ENCODE assay signal across 8 cellular contexts in genomic region chr10:50667353-50667752, GRCh38. TPM values are rescaled to one million over a fixed set of nuclear protein-coding genes. Genes with fewer than 3 reads are reported as not detected.
DNase-seq lines count a peak whose midpoint lies in the region; ATAC-seq, FAIRE-seq and TF ChIP-seq lines count a peak whose summit lies in the region.
"Not testable (repeated sequence)": the region's sequence is repeated elsewhere in the genome, so short reads cannot be mapped to it uniquely, and the experiment has no call there.

No MANE protein-coding gene starts in this region.

- RAD21 ChIA-PET in HCT116 (lab: Charles Lee; ENCODE audit: low non-redundant PET in 1 of 2, low total read pairs in 2 of 2, uncharacterized antibody in 2 of 2, unreplicated experiment in 2 of 2); GM12878 (lab: Charles Lee; ENCODE audit: unreplicated experiment): not testable (repeated sequence)

- intact Hi-C loops in HCT116 (cut with micrococcal nuclease); PC-3 (cut with micrococcal nuclease): not testable (repeated sequence)
- intact Hi-C loops in OCI-LY7 (cut with micrococcal nuclease; ENCODE audit: unreplicated experiment), result loop anchor here (10.0 kb wide), 1 partner anchor 217 kb away; the partner anchor contains the start of gene A1CF
- intact Hi-C loops in GM12878 (cut with micrococcal nuclease; ENCODE audit: unreplicated experiment), result loop anchor here (10.0 kb wide), 1 partner anchor 227 kb away; no protein-coding TSS in a partner anchor

- not testable (repeated sequence) for H3K79me2 ChIP-seq in GM23338 (replicated peaks; ENCODE audit: insufficient read depth); HCT116 (ENCODE audit: insufficient read depth, low read length); OCI-LY7 (ENCODE audit: insufficient read depth, low read depth, low read length); PC-3 (ENCODE audit: low read length); GM12878 (ENCODE audit: control insufficient read depth, insufficient read depth, low read length)

- not testable (repeated sequence) for H3F3A ChIP-seq in GM23338 (replicated peaks; ENCODE audit: low read depth); PC-3 (ENCODE audit: low read length, unreplicated experiment)

- TF ChIP-seq RAD21 in HCT116 (IDR thresholded peaks at IDR 0.05; ENCODE audit: low read depth); GM12878 (IDR thresholded peaks at IDR 0.05; ENCODE audit: insufficient read depth, low read depth, low read length): not testable (repeated sequence)

- H3K4me1 ChIP-seq in GM23338 (ENCODE audit: insufficient read depth); HCT116 (ENCODE audit: control insufficient read depth in 1 of 2, insufficient read depth in 2 of 2, low read length in 2 of 2); PC-3 (ENCODE audit: insufficient read depth, low read length); GM12878 (ENCODE audit: control insufficient read depth, insufficient read depth, low read length); endodermal cell (ENCODE audit: control insufficient read depth, insufficient read depth, low read length): not testable (repeated sequence)
- H3K4me1 ChIP-seq in OCI-LY7 (ENCODE audit: insufficient read depth, low read length, poor library complexity, severe bottlenecking), result peaks cover 11% of the 10 kb centered on the region

- H3K4me3 Mint-ChIP-seq in GM23338, endodermal cell: not testable (repeated sequence)

- not testable (repeated sequence) for H3K36me3 Mint-ChIP-seq in GM23338 (ENCODE audit: low read depth); endodermal cell (ENCODE audit: low read depth)

- WGBS in GM12878 (ENCODE audit: insufficient coverage, insufficient replicate concordance, low lambda C conversion rate, missing lambda C conversion rate), result 50% methylated on average over 1 of the region's 1 CpG
- 90% methylated on average over 1 of the region's 1 CpG; no CpG with 5 or more reads in 1 of the 2 experiments for WGBS in endodermal cell (ENCODE audit: insufficient coverage in 1 of 2, insufficient read length in 1 of 2), 2 experiments

- H3K4me1 Mint-ChIP-seq in GM23338, endodermal cell: not testable (repeated sequence)

- in situ Hi-C loops in GM12878 (cut with MboI), result not testable (repeated sequence)

- not testable (repeated sequence) for H3K4me2 ChIP-seq in GM23338; HCT116 (ENCODE audit: low read length); OCI-LY7 (ENCODE audit: low read length); PC-3 (ENCODE audit: low read length); GM12878 (ENCODE audit: control insufficient read depth, insufficient read depth)

- not testable (repeated sequence) for H4K20me1 ChIP-seq in GM23338 (replicated peaks; ENCODE audit: insufficient read depth); HCT116 (ENCODE audit: insufficient read depth); OCI-LY7 (ENCODE audit: insufficient read depth, low read length); PC-3 (ENCODE audit: low read length); GM12878 (ENCODE audit: control insufficient read depth, insufficient read depth)

- CTCF ChIA-PET in HCT116 (lab: Charles Lee); OCI-LY7 (lab: Charles Lee; ENCODE audit: unreplicated experiment); GM12878 (lab: Yijun Ruan, JAX): not testable (repeated sequence)
- CTCF ChIA-PET in PC-3 (lab: Charles Lee), result interaction anchor here (0.7 kb wide), 1 partner anchor 55 kb away, joined by 3 read pairs; no protein-coding TSS in a partner anchor

- POLR2A ChIA-PET in HCT116 (lab: Charles Lee); OCI-LY7 (lab: Charles Lee); PC-3 (lab: Charles Lee; ENCODE audit: unreplicated experiment); GM12878 (lab: Charles Lee): not testable (repeated sequence)

- not testable (repeated sequence) for TF ChIP-seq POLR2A in HCT116 (IDR thresholded peaks at IDR 0.05; ENCODE audit: borderline replicate concordance, extremely low read depth, insufficient read depth, insufficient read length); GM12878 (IDR thresholded peaks at IDR 0.05; ENCODE audit: low read depth, low read length)

- not testable (repeated sequence) for DNase-seq in GM23338 (ENCODE audit: low spot score); HCT116 (ENCODE audit: low read depth, low spot score); OCI-LY7 (ENCODE audit: low spot score); PC-3; GM12878 (ENCODE audit: low read depth, low spot score); endodermal cell
- peak; percentile 22 for DNase-seq in mesenteric fat pad (ENCODE audit: low spot score)

- not testable (repeated sequence) for H3K9me2 ChIP-seq in GM23338 (ENCODE audit: insufficient read depth); HCT116 (ENCODE audit: insufficient read depth); OCI-LY7 (ENCODE audit: insufficient read depth, low read length); PC-3 (replicated peaks; ENCODE audit: low read length)

- not testable (repeated sequence) for H3K27me3 ChIP-seq in GM23338 (ENCODE audit: insufficient read depth); HCT116 (ENCODE audit: insufficient read depth, low read length); GM12878 (replicated peaks in 1 of 2; ENCODE audit: control insufficient read depth in 2 of 2, insufficient read depth in 2 of 2, low read length in 1 of 2); endodermal cell (ENCODE audit: control insufficient read depth, insufficient read depth, low read length, poor library complexity, severe bottlenecking)
- H3K27me3 ChIP-seq in PC-3 (ENCODE audit: low read length), result peaks cover 26% of the 10 kb centered on the region

- not testable (repeated sequence) for H3K9me3 ChIP-seq in HCT116 (ENCODE audit: control insufficient read depth in 1 of 2, insufficient read depth in 1 of 2, low read depth in 1 of 2, low read length in 2 of 2); OCI-LY7 (ENCODE audit: low read length); PC-3 (ENCODE audit: low read length); GM12878 (replicated peaks; ENCODE audit: control insufficient read depth, insufficient read depth, low read length); endodermal cell (ENCODE audit: control insufficient read depth, low read length)

- H2AFZ ChIP-seq in GM23338; HCT116 (ENCODE audit: low read depth, low read length, poor library complexity, severe bottlenecking); PC-3 (ENCODE audit: low read length); GM12878 (ENCODE audit: control insufficient read depth, low read depth, low read length): not testable (repeated sequence)
- peak overlapping the region; percentile 58; the same call in 1 of the 2 replicates for H2AFZ ChIP-seq in OCI-LY7 (ENCODE audit: low read length)

- peak; percentile 26; the same call in 1 of the 3 replicates for TF ChIP-seq CTCF in GM12872 (IDR thresholded peaks at IDR 0.05; ENCODE audit: insufficient read depth, low read depth, low read length)
- not testable (repeated sequence) for TF ChIP-seq CTCF in GM23338 (conservative IDR thresholded peaks at IDR 0.05; ENCODE audit: low read depth in 2 of 2); HCT116 (IDR thresholded peaks at IDR 0.05 in 2 of 3, conservative IDR thresholded peaks at IDR 0.05 in 1 of 3; ENCODE audit: borderline replicate concordance in 1 of 3, insufficient read depth in 1 of 3, low read depth in 2 of 3, low read length in 2 of 3); PC-3 (conservative IDR thresholded peaks at IDR 0.05; ENCODE audit: low read depth, low read length); GM12878 (IDR thresholded peaks at IDR 0.05 in 2 of 3, conservative IDR thresholded peaks at IDR 0.05 in 1 of 3; ENCODE audit: control insufficient read depth in 2 of 3, extremely low read depth in 1 of 3, insufficient read depth in 1 of 3, low read depth in 3 of 3, low read length in 3 of 3)
- peak; percentile 32; the same call in 1 of the 2 replicates for TF ChIP-seq CTCF in OCI-LY7 (conservative IDR thresholded peaks at IDR 0.05; ENCODE audit: low read length)
- peak; percentile 37 for TF ChIP-seq CTCF in endodermal cell (conservative IDR thresholded peaks at IDR 0.05)

- peak; percentile 40; the same call in 1 of the 3 replicates for ATAC-seq in GM23338
- peak; percentile 49 for ATAC-seq in HCT116
- peak; percentile 19; the same call in 1 of the 2 replicates for ATAC-seq in PC-3
- ATAC-seq in GM12878, result peak; percentile 59

- H3K27me3 Mint-ChIP-seq in GM23338 (ENCODE audit: insufficient read depth, low read depth, poor library complexity); endodermal cell (ENCODE audit: insufficient read depth): not testable (repeated sequence)

- H3K4me3 ChIP-seq in GM23338; HCT116 (replicated peaks in 1 of 2; ENCODE audit: low read depth in 1 of 2, low read length in 2 of 2); OCI-LY7 (ENCODE audit: low read depth, low read length, poor library complexity, severe bottlenecking); PC-3 (ENCODE audit: low read length); GM12878; endodermal cell (ENCODE audit: low read length): not testable (repeated sequence)

- not testable (repeated sequence) for H3K27ac ChIP-seq in GM23338 (ENCODE audit: low read depth); HCT116 (ENCODE audit: low read depth, low read length); OCI-LY7 (ENCODE audit: low read depth, low read length, poor library complexity, severe bottlenecking); PC-3 (ENCODE audit: low read length); GM12878 (ENCODE audit: control insufficient read depth, insufficient read depth); endodermal cell (ENCODE audit: low read depth, low read length)

- SMC1A ChIA-PET in GM12878 (lab: Charles Lee; ENCODE audit: uncharacterized antibody, unreplicated experiment), result not testable (repeated sequence)

- not testable (repeated sequence) for H3K9ac ChIP-seq in HCT116 (ENCODE audit: low read length); PC-3 (ENCODE audit: low read length); GM12878 (ENCODE audit: control insufficient read depth, insufficient read depth, low read length); endodermal cell (ENCODE audit: extremely low read depth, low read length, poor library complexity, severe bottlenecking)

- TF ChIP-seq EP300 in GM12878 (IDR thresholded peaks at IDR 0.05; ENCODE audit: borderline replicate concordance in 1 of 2, control insufficient read depth in 1 of 2, low read depth in 2 of 2, low read length in 2 of 2), result not testable (repeated sequence)

- not testable (repeated sequence) for BruUV-seq in HCT116 (replicated peaks; lab: Mats Ljungman, UMichigan); OCI-LY7 (replicated peaks; lab: Mats Ljungman, UMichigan); PC-3 (replicated peaks; lab: Mats Ljungman, UMichigan); GM12878 (replicated peaks; lab: Mats Ljungman, UMichigan)

- not testable (repeated sequence) for H3K9me3 Mint-ChIP-seq in GM23338, endodermal cell

- not testable (repeated sequence) for FAIRE-seq in GM12878 (lab: Jason Lieb, UNC)

- not testable (repeated sequence) for H3K36me3 ChIP-seq in GM23338 (ENCODE audit: insufficient read depth); HCT116 (ENCODE audit: control insufficient read depth in 1 of 2, insufficient read depth in 2 of 2, low read length in 2 of 2); OCI-LY7 (ENCODE audit: insufficient read depth, low read length); PC-3 (ENCODE audit: low read depth, low read length); GM12878 (ENCODE audit: control insufficient read depth in 2 of 2, insufficient read depth in 2 of 2, low read length in 1 of 2); endodermal cell (ENCODE audit: control insufficient read depth, insufficient read depth, low read length)

- H3K27ac Mint-ChIP-seq in GM23338, endodermal cell: not testable (repeated sequence)

RNA-seq across cellular contexts. Expression of gene SGMS1, which starts 43.6 kb away (rescaled TPM):
- total RNA-seq in GM23338 (2014; rRNA removed; shearing (Covaris generic)), result 33.6 and 34.7 TPM in 2 replicates
- polyA plus RNA-seq in GM23338 (2016; fragmentation: Nextera tagmentation; extraction: Ambion mirVana) (12.6 and 15.0 TPM in 2 replicates), GM12878 (2011; rRNA removed) (14.5 and 14.8 TPM in 2 replicates), GM12878 (2014; fragmentation: Illumina TruSeq; extraction: Trizol) (3.5 and 3.6 TPM in 2 replicates), GM12878 (2014; fragmentation: Nextera tagmentation; extraction: Ambion mirVana) (1 to 10 TPM; 1.4 to 1.7 TPM), GM12878 (2014; rRNA removed) (2.5 and 4.4 TPM in 2 replicates), GM12878 (2016; fragmentation: Nextera tagmentation; extraction: Ambion mirVana) (10 to 100 TPM; 10.7 to 11.7 TPM)
- total RNA-seq in HCT116 (2021; ENCODE audit: unreplicated experiment) (29.1 TPM), OCI-LY7 (2022) (57.5 and 64.7 TPM in 2 replicates), PC-3 (2014; rRNA removed) (61.4 and 68.2 TPM in 2 replicates), GM12878 (2014; rRNA removed) (6.3 and 7.4 TPM in 2 replicates), GM12878 (2014; rRNA removed; fragmentation: Illumina TruSeq; extraction: Trizol) (4.8 and 7.2 TPM in 2 replicates), GM12878 (2021) (3.6 and 5.0 TPM in 2 replicates), endodermal cell (10 to 100 TPM; 12.0 to 14.3 TPM), mesenteric fat pad (37.2 TPM)
- polyA plus RNA-seq in HCT116 (2012), result 13.3 and 14.7 TPM in 2 replicates
- 45.4 and 65.6 TPM in 2 replicates for total RNA-seq in OCI-LY7 (2014; rRNA removed; shearing (Covaris generic))
- 31.1 and 32.6 TPM in 2 replicates for total RNA-seq in GM12878 (2013; cell fraction: nucleolus; rRNA removed)
- polyA plus RNA-seq in GM12878 (2011; ENCODE audit: low read depth), result 7.3 TPM
- 12.2 and 14.7 TPM in 2 replicates for polyA plus RNA-seq in GM12878 (2011; cell fraction: cytosol; rRNA removed)
- 14.2 and 16.5 TPM in 2 replicates for polyA plus RNA-seq in GM12878 (2011; cell fraction: nucleus; rRNA removed)
- 9.6 and 14.4 TPM in 2 replicates for polyA plus RNA-seq in GM12878 (2012)
- 20.7 and 31.1 TPM in 2 replicates for polyA minus RNA-seq in GM12878 (2011; rRNA and poly(A)+ RNA removed)
- polyA minus RNA-seq in GM12878 (2011; cell fraction: cytosol; rRNA and poly(A)+ RNA removed), result 12.2 and 13.7 TPM in 2 replicates
- 50.1 and 107 TPM in 2 replicates for polyA minus RNA-seq in GM12878 (2011; cell fraction: nucleus; rRNA and poly(A)+ RNA removed)
- 8.3 TPM for polyA plus RNA-seq in endodermal cell (2013, experiment 1 of 2)
- 6.9 TPM for polyA plus RNA-seq in endodermal cell (2013, experiment 2 of 2)
